In the genomic region with DNA sequence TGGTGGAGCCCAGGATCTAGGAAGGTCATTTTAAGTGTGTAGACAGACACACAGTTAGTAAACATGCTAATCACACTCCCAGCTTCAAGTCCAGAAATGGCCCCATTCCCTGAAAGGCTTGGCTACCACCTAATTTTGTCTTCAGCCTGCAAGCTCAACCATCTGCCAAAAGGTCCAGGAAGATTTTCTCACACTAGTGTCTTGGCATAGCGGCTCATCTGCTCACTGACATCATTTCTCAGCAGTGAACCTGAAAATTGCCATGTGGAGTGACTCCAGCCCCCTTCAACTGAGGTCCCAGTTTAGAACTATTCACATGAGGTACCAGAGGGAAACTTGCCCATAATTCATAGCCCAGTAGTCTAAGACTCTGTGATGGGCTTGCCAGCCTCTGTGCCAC, we compare ENCODE assay signal across 16 cellular contexts.
A peak's percentile ranks its signal among the peaks of the same experiment; 100 is the strongest.
DNase-seq lines count a peak whose midpoint lies in the region; ATAC-seq lines count a peak whose summit lies in the region.
"Had no signal": no experiment of that assay in that cellular context is flagged by ENCODE, and none has a peak within 500 bp of the region (broad histone marks: within the 10 kb centered on the region; RNA-seq: fewer than 3 reads in every experiment).

No MANE protein-coding gene starts in this region.

- no peaks in the 10 kb centered on the region for H3K36me3 ChIP-seq in trophoblast cell (ENCODE audit: control insufficient read depth in 1 of 2, insufficient read depth in 2 of 2, low read length in 2 of 2)

- H3K27me3 Mint-ChIP-seq in activated naive CD8-positive, alpha-beta T cell treated with anti-CD3 and anti-CD28 coated beads for 36 hours, result no peaks in the 10 kb centered on the region
- H3K27me3 Mint-ChIP-seq in activated naive CD8-positive, alpha-beta T cell treated with anti-CD3 and anti-CD28 coated beads, Interleukin-2, amount 50 U/mL, for 24 hours, result no peaks in the 10 kb centered on the region
- no peaks in the 10 kb centered on the region for H3K27me3 Mint-ChIP-seq in effector memory CD8-positive, alpha-beta T cell
- no peaks in the 10 kb centered on the region for H3K27me3 Mint-ChIP-seq in activated T-cell treated with anti-CD3 and anti-CD28 coated beads, Interleukin-2, amount 50 U/mL, for 4 hours (ENCODE audit: low read depth)
- H3K27me3 Mint-ChIP-seq in activated naive CD4-positive, alpha-beta T cell treated with anti-CD3 and anti-CD28 coated beads, Interleukin-2, amount 10 ng/mL, durations not matched to agents 7 days and 5 days, result no peaks in the 10 kb centered on the region
- H3K27me3 Mint-ChIP-seq: CD4-positive, alpha-beta T cell had no signal

- H3K9me3 Mint-ChIP-seq in activated naive CD8-positive, alpha-beta T cell treated with anti-CD3 and anti-CD28 coated beads for 36 hours, result peaks cover 4% of the 10 kb centered on the region
- peaks cover 16% of the 10 kb centered on the region for H3K9me3 Mint-ChIP-seq in activated naive CD8-positive, alpha-beta T cell treated with anti-CD3 and anti-CD28 coated beads, Interleukin-2, amount 50 U/mL, for 24 hours
- peaks cover 6 to 26% of the 10 kb centered on the region in 2 donors for H3K9me3 Mint-ChIP-seq in effector memory CD8-positive, alpha-beta T cell
- H3K9me3 Mint-ChIP-seq in activated T-cell treated with anti-CD3 and anti-CD28 coated beads, Interleukin-2, amount 50 U/mL, for 4 hours, result peaks cover 19% of the 10 kb centered on the region
- H3K9me3 Mint-ChIP-seq in activated naive CD4-positive, alpha-beta T cell treated with anti-CD3 and anti-CD28 coated beads, Interleukin-2, amount 10 ng/mL, durations not matched to agents 7 days and 5 days, result peaks cover 7% of the 10 kb centered on the region

- H3K4me1 ChIP-seq in trophoblast cell (ENCODE audit: control insufficient read depth in 1 of 2, insufficient read depth in 2 of 2, low read length in 2 of 2), result peaks cover 0 to 13% of the 10 kb centered on the region in 2 experiments
- H3K4me1 ChIP-seq: Caco-2 had no signal

- H3K4me3 ChIP-seq in trophoblast cell (ENCODE audit: low read depth, low read length), result no peak overlapping the region
- H3K4me3 ChIP-seq: A549 had no signal

- peak overlapping the region; percentile 77 for H2AK5ac ChIP-seq in trophoblast cell (ENCODE audit: low read length)

- H3K9ac ChIP-seq in trophoblast cell (ENCODE audit: low read length), result no peak overlapping the region

- H3K4me1 Mint-ChIP-seq in activated naive CD8-positive, alpha-beta T cell treated with anti-CD3 and anti-CD28 coated beads for 36 hours, result no peaks in the 10 kb centered on the region
- H3K4me1 Mint-ChIP-seq in activated naive CD8-positive, alpha-beta T cell treated with anti-CD3 and anti-CD28 coated beads, Interleukin-2, amount 50 U/mL, for 24 hours, result no peaks in the 10 kb centered on the region
- H3K4me1 Mint-ChIP-seq in effector memory CD8-positive, alpha-beta T cell (ENCODE audit: low read depth in 2 of 2), result no peaks in the 10 kb centered on the region
- H3K4me1 Mint-ChIP-seq in activated T-cell treated with anti-CD3 and anti-CD28 coated beads, Interleukin-2, amount 50 U/mL, for 4 hours (ENCODE audit: low read depth), result no peaks in the 10 kb centered on the region
- no peaks in the 10 kb centered on the region for H3K4me1 Mint-ChIP-seq in activated naive CD4-positive, alpha-beta T cell treated with anti-CD3 and anti-CD28 coated beads, Interleukin-2, amount 10 ng/mL, durations not matched to agents 7 days and 5 days

- H3K4ac ChIP-seq in trophoblast cell (ENCODE audit: low read depth, low read length), result no peak overlapping the region

- H4K12ac ChIP-seq in trophoblast cell (ENCODE audit: low read depth, low read length), result no peak overlapping the region

- no peak overlapping the region for H3K27ac ChIP-seq in trophoblast cell (ENCODE audit: low read depth, low read length)
- H3K27ac ChIP-seq: 22Rv1, A549, C4-2B had no signal

- H2BK12ac ChIP-seq in trophoblast cell (ENCODE audit: low read length), result peak overlapping the region; percentile 96

- ATAC-seq in activated naive CD8-positive, alpha-beta T cell treated with anti-CD3 and anti-CD28 coated beads, Interleukin-2, amount 50 U/mL, for 24 hours, result no peak
- no peak for ATAC-seq in effector memory CD8-positive, alpha-beta T cell (replicated peaks)
- ATAC-seq in activated T-cell treated with anti-CD3 and anti-CD28 coated beads, Interleukin-2, amount 50 U/mL, for 4 hours, result no peak
- ATAC-seq: A549 had no signal

- peak overlapping the region; percentile 20 for H3K14ac ChIP-seq in trophoblast cell (ENCODE audit: low read length)

- H2BK5ac ChIP-seq in trophoblast cell (ENCODE audit: low read depth, low read length, poor library complexity), result peak overlapping the region; percentile 64

- H3K23ac ChIP-seq in trophoblast cell (ENCODE audit: low read length), result no peak overlapping the region

- peak overlapping the region; percentile 83 for H3K18ac ChIP-seq in trophoblast cell (ENCODE audit: low read length)

- H4K91ac ChIP-seq in trophoblast cell (ENCODE audit: low read depth, low read length), result peak overlapping the region; percentile 88

- no peaks in the 10 kb centered on the region for H3K79me2 ChIP-seq in trophoblast cell (ENCODE audit: control insufficient read depth, insufficient read depth, low read length, poor library complexity)

- H4K8ac ChIP-seq in trophoblast cell (ENCODE audit: low read depth, low read length), result peak overlapping the region; percentile 43

- H3K36me3 Mint-ChIP-seq in activated naive CD8-positive, alpha-beta T cell treated with anti-CD3 and anti-CD28 coated beads for 36 hours, result no peaks in the 10 kb centered on the region
- H3K36me3 Mint-ChIP-seq in activated naive CD8-positive, alpha-beta T cell treated with anti-CD3 and anti-CD28 coated beads, Interleukin-2, amount 50 U/mL, for 24 hours (ENCODE audit: low read depth), result no peaks in the 10 kb centered on the region
- H3K36me3 Mint-ChIP-seq in effector memory CD8-positive, alpha-beta T cell (ENCODE audit: insufficient read depth), result no peaks in the 10 kb centered on the region
- H3K36me3 Mint-ChIP-seq in activated T-cell treated with anti-CD3 and anti-CD28 coated beads, Interleukin-2, amount 50 U/mL, for 4 hours (ENCODE audit: insufficient read depth), result no peaks in the 10 kb centered on the region
- H3K36me3 Mint-ChIP-seq in activated naive CD4-positive, alpha-beta T cell treated with anti-CD3 and anti-CD28 coated beads, Interleukin-2, amount 10 ng/mL, durations not matched to agents 7 days and 5 days, result no peaks in the 10 kb centered on the region

- H3K4me3 Mint-ChIP-seq in activated naive CD8-positive, alpha-beta T cell treated with anti-CD3 and anti-CD28 coated beads for 36 hours, result no peak overlapping the region
- H3K4me3 Mint-ChIP-seq in activated naive CD8-positive, alpha-beta T cell treated with anti-CD3 and anti-CD28 coated beads, Interleukin-2, amount 50 U/mL, for 24 hours, result no peak overlapping the region
- H3K4me3 Mint-ChIP-seq in effector memory CD8-positive, alpha-beta T cell, result no peak overlapping the region
- no peak overlapping the region for H3K4me3 Mint-ChIP-seq in activated T-cell treated with anti-CD3 and anti-CD28 coated beads, Interleukin-2, amount 50 U/mL, for 4 hours
- H3K4me3 Mint-ChIP-seq in activated naive CD4-positive, alpha-beta T cell treated with anti-CD3 and anti-CD28 coated beads, Interleukin-2, amount 10 ng/mL, durations not matched to agents 7 days and 5 days, result no peak overlapping the region
- H3K4me3 Mint-ChIP-seq: CD4-positive, alpha-beta T cell; H9 had no signal

- H3K79me1 ChIP-seq in trophoblast cell (ENCODE audit: low read length), result peaks cover 13% of the 10 kb centered on the region

- H3K27ac Mint-ChIP-seq in activated naive CD8-positive, alpha-beta T cell treated with anti-CD3 and anti-CD28 coated beads for 36 hours, result peak overlapping the region; percentile 8
- H3K27ac Mint-ChIP-seq in activated naive CD8-positive, alpha-beta T cell treated with anti-CD3 and anti-CD28 coated beads, Interleukin-2, amount 50 U/mL, for 24 hours, result no peak overlapping the region
- no peak overlapping the region for H3K27ac Mint-ChIP-seq in effector memory CD8-positive, alpha-beta T cell
- no peak overlapping the region for H3K27ac Mint-ChIP-seq in activated naive CD4-positive, alpha-beta T cell treated with anti-CD3 and anti-CD28 coated beads, Interleukin-2, amount 10 ng/mL, durations not matched to agents 7 days and 5 days
- H3K27ac Mint-ChIP-seq: CD4-positive, alpha-beta T cell; H9 had no signal

- no CpG with 5 or more reads among the region's 1 CpG for WGBS in trophoblast cell (ENCODE audit: extremely low coverage, insufficient coverage, insufficient read length)

- no peak for DNase-seq in activated naive CD8-positive, alpha-beta T cell treated with anti-CD3 and anti-CD28 coated beads for 36 hours
- no peak for DNase-seq in activated naive CD8-positive, alpha-beta T cell treated with anti-CD3 and anti-CD28 coated beads, Interleukin-2, amount 50 U/mL, for 24 hours
- DNase-seq in cerebellum (ENCODE audit: low spot score), result peak; percentile 5
- DNase-seq in trophoblast cell, result no peak
- no peak for DNase-seq in effector memory CD8-positive, alpha-beta T cell
- no peak for DNase-seq in activated T-cell treated with anti-CD3 and anti-CD28 coated beads, Interleukin-2, amount 50 U/mL, for 4 hours
- no peak for DNase-seq in activated naive CD4-positive, alpha-beta T cell treated with anti-CD3 and anti-CD28 coated beads, Interleukin-2, amount 10 ng/mL, durations not matched to agents 7 days and 5 days
- DNase-seq: AML-193; Caco-2; CD4-positive, alpha-beta T cell; GF-D8; GOT3; H9 had no signal

- no peaks in the 10 kb centered on the region for H3K27me3 ChIP-seq in trophoblast cell (ENCODE audit: insufficient read depth, low read length)

- H2BK120ac ChIP-seq in trophoblast cell (ENCODE audit: insufficient read depth, low read length, poor library complexity), result peak overlapping the region; percentile 30

- no peaks in the 10 kb centered on the region for H3K9me3 ChIP-seq in trophoblast cell (ENCODE audit: insufficient read depth, low read depth, low read length)
- H3K9me3 ChIP-seq: Caco-2 had no signal

- no peak overlapping the region for H2AFZ ChIP-seq in trophoblast cell (ENCODE audit: insufficient read depth, low read length, poor library complexity)

- H3K4me2 ChIP-seq in trophoblast cell (ENCODE audit: low read length), result no peak overlapping the region
- H3K4me2 ChIP-seq: A549 had no signal

- CTCF ChIA-PET in activated naive CD4-positive, alpha-beta T cell treated with anti-CD3 and anti-CD28 coated beads, Interleukin-2, amount 10 ng/mL, durations not matched to agents 7 days and 5 days (lab: Charles Lee), result no interaction called here
